In the genomic region with DNA sequence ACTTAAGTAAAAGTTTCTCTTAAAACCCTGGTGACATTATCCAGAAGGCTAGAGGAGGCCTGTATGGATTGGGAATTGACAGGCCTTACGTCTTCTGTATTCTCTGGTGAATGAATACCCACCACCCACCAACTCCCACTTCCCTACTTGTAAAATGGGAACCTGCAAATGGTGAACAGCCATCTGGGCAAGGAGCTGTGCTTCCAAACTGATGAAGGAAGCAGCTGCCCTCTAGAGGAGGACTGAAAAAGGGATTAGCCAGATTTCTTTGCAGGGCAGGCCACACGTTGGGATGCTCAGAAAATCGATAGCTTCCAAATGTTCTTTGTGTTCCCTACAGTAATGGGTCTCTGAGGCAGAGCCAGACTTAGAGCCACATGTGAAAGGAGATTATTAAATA, we compare ENCODE assay signal across 8 cellular contexts. TPM values are rescaled to one million over a fixed set of nuclear protein-coding genes. Genes with fewer than 3 reads are reported as not detected.
DNase-seq lines count a peak whose midpoint lies in the region; ATAC-seq and TF ChIP-seq lines count a peak whose summit lies in the region.

No MANE protein-coding gene starts in this region.

- intact Hi-C loops in left cardiac atrium (cut with DNase I) = no loop called here
- intact Hi-C loops in esophagus squamous epithelium (cut with DNase I) = no loop called here
- intact Hi-C loops in transverse colon (cut with DNase I; ENCODE audit: low total_unique reads) = no loop called here
- intact Hi-C loops in tibial artery (cut with DNase I; ENCODE audit: low total_unique reads) = no loop called here

- no peak for TF ChIP-seq EP300 in transverse colon (IDR thresholded peaks at IDR 0.05; ENCODE audit: low read depth)

- H3K27ac ChIP-seq in cardiac muscle cell (no peak overlapping the region), esophagus squamous epithelium (peak overlapping the region in 1 of 4 donors; percentile 29), transverse colon (no peak overlapping the region), tibial artery (no peak overlapping the region)

- no peak for ATAC-seq in left cardiac atrium

- H3K9me3 ChIP-seq in cardiac muscle cell (ENCODE audit: low read depth) (no peaks in the 10 kb centered on the region), NT2/D1 (ENCODE audit: insufficient read depth, low read length) (no peaks in the 10 kb centered on the region), esophagus squamous epithelium (no peaks in the 10 kb centered on the region), transverse colon (no peaks in the 10 kb centered on the region), tibial artery (no peaks in the 10 kb centered on the region)

- WGBS in esophagus squamous epithelium, 2 donors = 28 to 42% methylated on average over 3 of the region's 3 CpGs
- 48% methylated on average over 3 of the region's 3 CpGs; no CpG with 5 or more reads in 1 of the 2 donors for WGBS in transverse colon (ENCODE audit: low coverage in 1 of 2), 2 donors

- in situ Hi-C loops in transverse colon (cut with MboI; ENCODE audit: low pct_ligation_motif_present in 1 of 4, low pct_unique_long_range_greater_than_20kb in 1 of 4, low sequenced_read_pairs in 3 of 4) = no loop called here

- no peak overlapping the region for H3K9ac ChIP-seq in NT2/D1 (ENCODE audit: insufficient read length, low read depth)

- DNase-seq in cardiac muscle cell (ENCODE audit: low read depth in 1 of 2, low spot score in 1 of 2) = peak; percentile 12 to 63
- DNase-seq in left cardiac atrium = no peak
- peak; percentile 32 for DNase-seq in NT2/D1 (ENCODE audit: low read depth, low spot score)
- no peak for DNase-seq in esophagus squamous epithelium (lab: John Stamatoyannopoulos, UW)
- peak; percentile 8 for DNase-seq in transverse colon
- DNase-seq in GM19240 (ENCODE audit: insufficient read length, low spot score) = no peak
- DNase-seq in activated CD4-positive, alpha-beta T cell treated with anti-CD3 and anti-CD28 coated beads for 4 hours = no peak
- DNase-seq in tibial artery = no peak

- TF ChIP-seq POLR2A in esophagus squamous epithelium (IDR thresholded peaks at IDR 0.05) (no peak), transverse colon (IDR thresholded peaks at IDR 0.05) (no peak)

- no peaks in the 10 kb centered on the region for H3K27me3 ChIP-seq in cardiac muscle cell
- no peaks in the 10 kb centered on the region for H3K27me3 ChIP-seq in NT2/D1 (ENCODE audit: insufficient read depth, insufficient read length)
- no peaks in the 10 kb centered on the region for H3K27me3 ChIP-seq in esophagus squamous epithelium
- H3K27me3 ChIP-seq in transverse colon = no peaks in the 10 kb centered on the region
- H3K27me3 ChIP-seq in tibial artery = no peaks in the 10 kb centered on the region

- H3K36me3 ChIP-seq in cardiac muscle cell = no peaks in the 10 kb centered on the region
- H3K36me3 ChIP-seq in NT2/D1 (ENCODE audit: insufficient read depth, insufficient read length, low read length) = no peaks in the 10 kb centered on the region
- H3K36me3 ChIP-seq in esophagus squamous epithelium = no peaks in the 10 kb centered on the region
- no peaks in the 10 kb centered on the region for H3K36me3 ChIP-seq in transverse colon
- no peaks in the 10 kb centered on the region for H3K36me3 ChIP-seq in tibial artery

- H3K4me3 ChIP-seq in cardiac muscle cell (no peak overlapping the region), NT2/D1 (ENCODE audit: insufficient read length, low read depth) (no peak overlapping the region), esophagus squamous epithelium (no peak overlapping the region), transverse colon (no peak overlapping the region), tibial artery (no peak overlapping the region)

- TF ChIP-seq CTCF in cardiac muscle cell (IDR thresholded peaks at IDR 0.05; ENCODE audit: low read depth, low read length) (peak; percentile 63), esophagus squamous epithelium (IDR thresholded peaks at IDR 0.05) (peak in 4 of 6 experiments; percentile 10 to 22 (median 12)), transverse colon (IDR thresholded peaks at IDR 0.05) (peak in 2 of 5 experiments; percentile 23 to 27), tibial artery (IDR thresholded peaks at IDR 0.05) (peak in 1 of 2 experiments; percentile 17)

- H3K4me1 ChIP-seq in cardiac muscle cell (ENCODE audit: low read depth) = no peaks in the 10 kb centered on the region
- H3K4me1 ChIP-seq in NT2/D1 (ENCODE audit: insufficient read depth, insufficient read length) = no peaks in the 10 kb centered on the region
- H3K4me1 ChIP-seq in esophagus squamous epithelium = no peaks in the 10 kb centered on the region
- no peaks in the 10 kb centered on the region for H3K4me1 ChIP-seq in transverse colon
- H3K4me1 ChIP-seq in tibial artery = no peaks in the 10 kb centered on the region

RNA-seq across cellular contexts. Expression of gene LPAR4, which starts 39.3 kb away (rescaled TPM):
- 0.77 and 0.85 TPM in 2 replicates for total RNA-seq in cardiac muscle cell
- polyA plus RNA-seq in cardiac muscle cell = 1.5 TPM in 1 of 2 replicates, not detected in the other
- total RNA-seq in left cardiac atrium = under 1 TPM; 0.08 to 0.68 TPM
- under 1 TPM in 2 of 4 donors, not detected in 2; 0.38 to 0.80 TPM for total RNA-seq in esophagus squamous epithelium
- total RNA-seq in transverse colon = under 1 TPM in 1 of 4 donors, not detected in 3; 0.16 TPM

RNA-seq across cellular contexts. Expression of gene RTL3, which starts 49.0 kb away (rescaled TPM):
- total RNA-seq in cardiac muscle cell (not detected in 2 replicates), left cardiac atrium (under 1 TPM in 1 of 2 donors, not detected in 1; 0.15 TPM), esophagus squamous epithelium (under 1 TPM in 2 of 4 donors, not detected in 2; 0.19 to 0.21 TPM), transverse colon (1 to 10 TPM in 1 of 4 donors, under 1 TPM in 1, not detected in 2; 0.14 to 1.1 TPM)
- not detected in 2 replicates for polyA plus RNA-seq in cardiac muscle cell

Comparison
In these comparisons a context has a peak if more than half of its experiments do, and no peak if none do; other contexts are left out.
1. DNase-seq: peak in cardiac muscle cell (2 of 2), NT2/D1 (single experiment) and transverse colon (single experiment); none in left cardiac atrium (single experiment), esophagus squamous epithelium (single experiment), GM19240 (single experiment), activated CD4-positive, alpha-beta T cell treated with anti-CD3 and anti-CD28 coated beads for 4 hours (0 of 2) and tibial artery (0 of 2).